8 cellular contexts compared by ENCODE assay signal in genomic region chr21:17925900-17926299, GRCh38.
DNase-seq lines count a peak whose midpoint lies in the region; ATAC-seq and TF ChIP-seq lines count a peak whose summit lies in the region.

No MANE protein-coding gene starts in this region.

- intact Hi-C loops in body of pancreas (cut with DNase I) (no loop called here), left cardiac atrium (cut with DNase I) (loop anchor here in 1 of 2 donors (2.0 kb wide), 1 partner anchor 247 kb away; no protein-coding TSS in a partner anchor)

- peak; percentile 86 for TF ChIP-seq RAD21 in neural cell (conservative IDR thresholded peaks at IDR 0.05)

- H3K9me2 ChIP-seq in neural cell (ENCODE audit: insufficient read depth, low read length) = no peaks in the 10 kb centered on the region

- H3K4me1 ChIP-seq in body of pancreas = no peaks in the 10 kb centered on the region

- H4K20me1 ChIP-seq in neural cell (ENCODE audit: insufficient read depth) = no peaks in the 10 kb centered on the region

- DNase-seq in GM12864 (ENCODE audit: low read depth) = no peak
- DNase-seq in NCI-H1694 treated with DMSO at 0.1 percent for 48 hours (lab: John Stamatoyannopoulos, UW) = peak; percentile 19
- no peak for DNase-seq in body of pancreas
- no peak for DNase-seq in GM19238 (ENCODE audit: insufficient read length, low spot score)
- no peak for DNase-seq in occipital lobe (lab: John Stamatoyannopoulos, UW)
- no peak for DNase-seq in left cardiac atrium

- H3F3A ChIP-seq in neural cell (ENCODE audit: insufficient read depth, low read length, poor library complexity, severe bottlenecking) = no peaks in the 10 kb centered on the region

- no peak overlapping the region for H2AFZ ChIP-seq in neural cell (ENCODE audit: low read depth, low read length)

- H3K9me3 ChIP-seq in body of pancreas (no peaks in the 10 kb centered on the region), neural cell (ENCODE audit: low read length) (no peaks in the 10 kb centered on the region)

- TF ChIP-seq EP300 in neural cell (conservative IDR thresholded peaks at IDR 0.05; ENCODE audit: poor library complexity, severe bottlenecking) = no peak

- 26 to 33% methylated on average over 1 of the region's 1 CpG for WGBS in body of pancreas, 2 donors

- H3K4me3 ChIP-seq in GM12864 (ENCODE audit: low read depth, low read length) (no peak overlapping the region), body of pancreas (no peak overlapping the region), neural cell (ENCODE audit: low read length) (no peak overlapping the region)

- TF ChIP-seq CTCF in GM12864 (IDR thresholded peaks at IDR 0.05; ENCODE audit: low read depth, low read length, missing control alignments) = peak; percentile 35
- peak in 4 of 7 experiments; percentile 7 to 26 (median 20) for TF ChIP-seq CTCF in body of pancreas (IDR thresholded peaks at IDR 0.05)
- TF ChIP-seq CTCF in neural cell (IDR thresholded peaks at IDR 0.05; ENCODE audit: poor library complexity, severe bottlenecking) = peak; percentile 83

- H3K27me3 ChIP-seq in body of pancreas (no peaks in the 10 kb centered on the region), neural cell (ENCODE audit: insufficient read depth, low read depth, low read length) (no peaks in the 10 kb centered on the region)

- no peak for TF ChIP-seq POLR2A in body of pancreas (IDR thresholded peaks at IDR 0.05)

- no peaks in the 10 kb centered on the region for H3K36me3 ChIP-seq in body of pancreas (replicated peaks in 1 of 2; ENCODE audit: insufficient read depth in 1 of 2, low read depth in 2 of 2)
- no peaks in the 10 kb centered on the region for H3K36me3 ChIP-seq in neural cell (ENCODE audit: insufficient read depth, low read length)

- no peaks in the 10 kb centered on the region for H3K79me2 ChIP-seq in neural cell (replicated peaks; ENCODE audit: insufficient read depth, low read length)

- H3K27ac ChIP-seq in body of pancreas (no peak overlapping the region), neural cell (ENCODE audit: low read length) (no peak overlapping the region)

- no peak overlapping the region for H3K9ac ChIP-seq in neural cell (ENCODE audit: low read length)

- ATAC-seq in body of pancreas (no peak), GM18873 (IDR thresholded peaks at IDR 0.05; ENCODE audit: low FRiP score, unreplicated experiment) (no peak), left cardiac atrium (no peak)

- no peak overlapping the region for H3K4me2 ChIP-seq in neural cell (ENCODE audit: low read length)

TF ChIP-seq in neural cell, 6 proteins besides CTCF, POLR2A, EP300 and RAD21:
- TF ChIP-seq SMC3 (conservative IDR thresholded peaks at IDR 0.05; ENCODE audit: poor library complexity) (peak; percentile 76), TAF1 (IDR thresholded peaks at IDR 0.05; ENCODE audit: low read depth) (no peak)

Comparison
In these comparisons a context has a peak if more than half of its experiments do, and no peak if none do; other contexts are left out.
1. CTCF ChIP-seq: peak in every context shown above with its lines; median percentile 83 in neural cell; 35 in GM12864; 20 in body of pancreas.